Comparison of ENCODE assay signal across 1 cellular context in the genomic region with DNA sequence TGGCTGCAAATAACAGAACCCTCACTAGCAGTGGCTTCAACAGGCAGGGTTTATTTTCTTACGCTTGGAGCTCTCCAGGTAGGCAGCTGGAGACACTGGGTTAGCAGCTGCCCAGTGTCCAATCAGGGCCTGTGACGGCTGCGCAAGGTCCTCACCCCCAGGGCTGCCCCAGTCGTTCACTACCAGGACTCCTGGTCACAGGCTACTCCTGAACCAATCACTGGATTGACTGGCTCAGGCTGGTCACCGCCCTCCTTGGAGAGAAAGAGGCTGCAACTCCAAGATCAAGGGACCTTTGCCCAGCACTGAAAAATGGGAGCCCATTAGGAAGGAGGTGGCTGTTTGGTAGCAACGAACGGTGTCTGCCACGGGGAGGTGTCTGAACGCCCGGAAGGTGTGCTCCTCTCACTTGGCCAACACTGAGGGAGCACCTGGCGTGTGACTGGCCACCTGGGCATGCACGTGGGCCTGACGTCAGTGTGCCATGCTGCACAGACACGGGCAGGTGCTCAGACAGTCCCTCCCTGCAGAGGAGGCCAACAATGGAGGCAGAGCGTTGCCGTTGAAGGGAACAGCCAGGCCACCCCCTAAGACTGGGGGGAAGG.
TF ChIP-seq lines count a peak whose summit lies in the region.

No MANE protein-coding gene starts in this region.

TF ChIP-seq in HepG2, 621 proteins besides CTCF, POLR2A, EP300 and RAD21 (continued from another document and continues in another):
- TF ChIP-seq, protein P1, sequence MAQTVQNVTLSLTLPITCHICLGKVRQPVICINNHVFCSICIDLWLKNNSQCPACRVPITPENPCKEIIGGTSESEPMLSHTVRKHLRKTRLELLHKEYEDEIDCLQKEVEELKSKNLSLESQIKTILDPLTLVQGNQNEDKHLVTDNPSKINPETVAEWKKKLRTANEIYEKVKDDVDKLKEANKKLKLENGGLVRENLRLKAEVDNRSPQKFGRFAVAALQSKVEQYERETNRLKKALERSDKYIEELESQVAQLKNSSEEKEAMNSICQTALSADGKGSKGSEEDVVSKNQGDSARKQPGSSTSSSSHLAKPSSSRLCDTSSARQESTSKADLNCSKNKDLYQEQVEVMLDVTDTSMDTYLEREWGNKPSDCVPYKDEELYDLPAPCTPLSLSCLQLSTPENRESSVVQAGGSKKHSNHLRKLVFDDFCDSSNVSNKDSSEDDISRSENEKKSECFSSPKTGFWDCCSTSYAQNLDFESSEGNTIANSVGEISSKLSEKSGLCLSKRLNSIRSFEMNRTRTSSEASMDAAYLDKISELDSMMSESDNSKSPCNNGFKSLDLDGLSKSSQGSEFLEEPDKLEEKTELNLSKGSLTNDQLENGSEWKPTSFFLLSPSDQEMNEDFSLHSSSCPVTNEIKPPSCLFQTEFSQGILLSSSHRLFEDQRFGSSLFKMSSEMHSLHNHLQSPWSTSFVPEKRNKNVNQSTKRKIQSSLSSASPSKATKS (CRISPR knock-in tag; IDR thresholded peaks at IDR 0.05), result no peak
- TF ChIP-seq ZNF766 (CRISPR knock-in tag; IDR thresholded peaks at IDR 0.05; ENCODE audit: borderline replicate concordance) (no peak), FOXJ3 (CRISPR knock-in tag; IDR thresholded peaks at IDR 0.05; ENCODE audit: borderline replicate concordance) (no peak), AHR (CRISPR knock-in tag; IDR thresholded peaks at IDR 0.05) (no peak), MAFK (conservative IDR thresholded peaks at IDR 0.05 in 1 of 2, IDR thresholded peaks at IDR 0.05 in 1 of 2; ENCODE audit: low read length in 2 of 2) (no peak), ERF (CRISPR knock-in tag; IDR thresholded peaks at IDR 0.05) (no peak), ZFP37 (CRISPR knock-in tag; IDR thresholded peaks at IDR 0.05; ENCODE audit: borderline replicate concordance) (no peak), SAP130 (CRISPR knock-in tag; IDR thresholded peaks at IDR 0.05; ENCODE audit: low read depth) (peak; percentile 46; the same call in 1 of the 2 replicates), AGO2 (optimal IDR thresholded peaks at IDR 0.05; ENCODE audit: low read depth, low read length) (peak; percentile 34), ZNF382 (CRISPR knock-in tag; IDR thresholded peaks at IDR 0.05; ENCODE audit: borderline replicate concordance) (no peak), ZNF841 (CRISPR knock-in tag; IDR thresholded peaks at IDR 0.05; ENCODE audit: borderline replicate concordance) (no peak), SATB2 (CRISPR knock-in tag; IDR thresholded peaks at IDR 0.05) (no peak), KLF15 (CRISPR knock-in tag; IDR thresholded peaks at IDR 0.05; ENCODE audit: borderline replicate concordance) (no peak), PCBP1 (IDR thresholded peaks at IDR 0.05; ENCODE audit: borderline replicate concordance, low read depth, low read length) (no peak), ZNF44 (CRISPR knock-in tag; IDR thresholded peaks at IDR 0.05) (no peak), RNF2 (conservative IDR thresholded peaks at IDR 0.05; ENCODE audit: low read depth) (0 out of 2 replicates have a peak, but pooled peaks have one; percentile 36), REXO4 (CRISPR knock-in tag; IDR thresholded peaks at IDR 0.05; ENCODE audit: borderline replicate concordance) (0 out of 2 replicates have a peak, but pooled peaks have one; percentile 59), HDAC2 (CRISPR knock-in tag; IDR thresholded peaks at IDR 0.05) (peak; percentile 47; the same call in 1 of the 2 replicates), ZNF558 (CRISPR knock-in tag; IDR thresholded peaks at IDR 0.05; ENCODE audit: borderline replicate concordance) (no peak), CBFB (CRISPR knock-in tag; IDR thresholded peaks at IDR 0.05) (no peak), MAF1 (CRISPR knock-in tag; IDR thresholded peaks at IDR 0.05; ENCODE audit: borderline replicate concordance) (no peak), MXI1 (IDR thresholded peaks at IDR 0.05; ENCODE audit: borderline replicate concordance, low read depth, low read length) (peak; percentile 41; the same call in 1 of the 3 replicates), SETDB1 (CRISPR knock-in tag; IDR thresholded peaks at IDR 0.05; ENCODE audit: borderline replicate concordance) (no peak), ZFP36L2 (CRISPR knock-in tag; IDR thresholded peaks at IDR 0.05) (no peak), ZNF572 (CRISPR knock-in tag; IDR thresholded peaks at IDR 0.05) (peak; percentile 61; the same call in 1 of the 2 replicates), ZC3H4 (CRISPR knock-in tag; IDR thresholded peaks at IDR 0.05; ENCODE audit: borderline replicate concordance) (no peak), RBM22 (optimal IDR thresholded peaks at IDR 0.05; ENCODE audit: low read length) (no peak), TCF12 (IDR thresholded peaks at IDR 0.05) (no peak), TCF12 (CRISPR knock-in tag; IDR thresholded peaks at IDR 0.05) (no peak), NFE2L1 (CRISPR knock-in tag; IDR thresholded peaks at IDR 0.05; ENCODE audit: borderline replicate concordance) (no peak), SIN3A (IDR thresholded peaks at IDR 0.05; ENCODE audit: borderline replicate concordance, low read depth, low read length) (no peak)
- TF ChIP-seq, protein P2, sequence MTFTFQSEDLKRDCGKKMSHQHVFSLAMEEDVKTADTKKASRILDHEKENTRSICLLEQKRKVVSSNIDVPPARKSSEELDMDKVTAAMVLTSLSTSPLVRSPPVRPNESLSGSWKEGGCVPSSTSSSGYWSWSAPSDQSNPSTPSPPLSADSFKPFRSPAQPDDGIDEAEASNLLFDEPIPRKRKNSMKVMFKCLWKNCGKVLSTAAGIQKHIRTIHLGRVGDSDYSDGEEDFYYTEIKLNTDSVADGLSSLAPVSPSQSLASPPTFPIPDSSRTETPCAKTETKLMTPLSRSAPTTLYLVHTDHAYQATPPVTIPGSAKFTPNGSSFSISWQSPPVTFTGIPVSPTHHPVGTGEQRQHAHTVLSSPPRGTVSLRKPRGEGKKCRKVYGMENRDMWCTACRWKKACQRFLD (CRISPR knock-in tag; IDR thresholded peaks at IDR 0.05; ENCODE audit: borderline replicate concordance), result no peak
- TF ChIP-seq, protein P3, sequence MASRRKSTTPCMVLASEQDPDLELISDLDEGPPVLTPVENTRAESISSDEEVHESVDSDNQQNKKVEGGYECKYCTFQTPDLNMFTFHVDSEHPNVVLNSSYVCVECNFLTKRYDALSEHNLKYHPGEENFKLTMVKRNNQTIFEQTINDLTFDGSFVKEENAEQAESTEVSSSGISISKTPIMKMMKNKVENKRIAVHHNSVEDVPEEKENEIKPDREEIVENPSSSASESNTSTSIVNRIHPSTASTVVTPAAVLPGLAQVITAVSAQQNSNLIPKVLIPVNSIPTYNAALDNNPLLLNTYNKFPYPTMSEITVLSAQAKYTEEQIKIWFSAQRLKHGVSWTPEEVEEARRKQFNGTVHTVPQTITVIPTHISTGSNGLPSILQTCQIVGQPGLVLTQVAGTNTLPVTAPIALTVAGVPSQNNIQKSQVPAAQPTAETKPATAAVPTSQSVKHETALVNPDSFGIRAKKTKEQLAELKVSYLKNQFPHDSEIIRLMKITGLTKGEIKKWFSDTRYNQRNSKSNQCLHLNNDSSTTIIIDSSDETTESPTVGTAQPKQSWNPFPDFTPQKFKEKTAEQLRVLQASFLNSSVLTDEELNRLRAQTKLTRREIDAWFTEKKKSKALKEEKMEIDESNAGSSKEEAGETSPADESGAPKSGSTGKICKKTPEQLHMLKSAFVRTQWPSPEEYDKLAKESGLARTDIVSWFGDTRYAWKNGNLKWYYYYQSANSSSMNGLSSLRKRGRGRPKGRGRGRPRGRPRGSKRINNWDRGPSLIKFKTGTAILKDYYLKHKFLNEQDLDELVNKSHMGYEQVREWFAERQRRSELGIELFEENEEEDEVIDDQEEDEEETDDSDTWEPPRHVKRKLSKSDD (CRISPR knock-in tag; IDR thresholded peaks at IDR 0.05; ENCODE audit: low read depth), result peak; percentile 43; the same call in 1 of the 2 replicates
- TF ChIP-seq, protein P4, sequence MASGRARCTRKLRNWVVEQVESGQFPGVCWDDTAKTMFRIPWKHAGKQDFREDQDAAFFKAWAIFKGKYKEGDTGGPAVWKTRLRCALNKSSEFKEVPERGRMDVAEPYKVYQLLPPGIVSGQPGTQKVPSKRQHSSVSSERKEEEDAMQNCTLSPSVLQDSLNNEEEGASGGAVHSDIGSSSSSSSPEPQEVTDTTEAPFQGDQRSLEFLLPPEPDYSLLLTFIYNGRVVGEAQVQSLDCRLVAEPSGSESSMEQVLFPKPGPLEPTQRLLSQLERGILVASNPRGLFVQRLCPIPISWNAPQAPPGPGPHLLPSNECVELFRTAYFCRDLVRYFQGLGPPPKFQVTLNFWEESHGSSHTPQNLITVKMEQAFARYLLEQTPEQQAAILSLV (CRISPR knock-in tag; IDR thresholded peaks at IDR 0.05; ENCODE audit: borderline replicate concordance), result no peak
- TF ChIP-seq, protein P5, sequence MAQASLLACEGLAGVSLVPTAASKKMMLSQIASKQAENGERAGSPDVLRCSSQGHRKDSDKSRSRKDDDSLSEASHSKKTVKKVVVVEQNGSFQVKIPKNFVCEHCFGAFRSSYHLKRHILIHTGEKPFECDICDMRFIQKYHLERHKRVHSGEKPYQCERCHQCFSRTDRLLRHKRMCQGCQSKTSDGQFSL (CRISPR knock-in tag; IDR thresholded peaks at IDR 0.05), result no peak; the same call in 1 of the 2 replicates
- TF ChIP-seq, protein P6, sequence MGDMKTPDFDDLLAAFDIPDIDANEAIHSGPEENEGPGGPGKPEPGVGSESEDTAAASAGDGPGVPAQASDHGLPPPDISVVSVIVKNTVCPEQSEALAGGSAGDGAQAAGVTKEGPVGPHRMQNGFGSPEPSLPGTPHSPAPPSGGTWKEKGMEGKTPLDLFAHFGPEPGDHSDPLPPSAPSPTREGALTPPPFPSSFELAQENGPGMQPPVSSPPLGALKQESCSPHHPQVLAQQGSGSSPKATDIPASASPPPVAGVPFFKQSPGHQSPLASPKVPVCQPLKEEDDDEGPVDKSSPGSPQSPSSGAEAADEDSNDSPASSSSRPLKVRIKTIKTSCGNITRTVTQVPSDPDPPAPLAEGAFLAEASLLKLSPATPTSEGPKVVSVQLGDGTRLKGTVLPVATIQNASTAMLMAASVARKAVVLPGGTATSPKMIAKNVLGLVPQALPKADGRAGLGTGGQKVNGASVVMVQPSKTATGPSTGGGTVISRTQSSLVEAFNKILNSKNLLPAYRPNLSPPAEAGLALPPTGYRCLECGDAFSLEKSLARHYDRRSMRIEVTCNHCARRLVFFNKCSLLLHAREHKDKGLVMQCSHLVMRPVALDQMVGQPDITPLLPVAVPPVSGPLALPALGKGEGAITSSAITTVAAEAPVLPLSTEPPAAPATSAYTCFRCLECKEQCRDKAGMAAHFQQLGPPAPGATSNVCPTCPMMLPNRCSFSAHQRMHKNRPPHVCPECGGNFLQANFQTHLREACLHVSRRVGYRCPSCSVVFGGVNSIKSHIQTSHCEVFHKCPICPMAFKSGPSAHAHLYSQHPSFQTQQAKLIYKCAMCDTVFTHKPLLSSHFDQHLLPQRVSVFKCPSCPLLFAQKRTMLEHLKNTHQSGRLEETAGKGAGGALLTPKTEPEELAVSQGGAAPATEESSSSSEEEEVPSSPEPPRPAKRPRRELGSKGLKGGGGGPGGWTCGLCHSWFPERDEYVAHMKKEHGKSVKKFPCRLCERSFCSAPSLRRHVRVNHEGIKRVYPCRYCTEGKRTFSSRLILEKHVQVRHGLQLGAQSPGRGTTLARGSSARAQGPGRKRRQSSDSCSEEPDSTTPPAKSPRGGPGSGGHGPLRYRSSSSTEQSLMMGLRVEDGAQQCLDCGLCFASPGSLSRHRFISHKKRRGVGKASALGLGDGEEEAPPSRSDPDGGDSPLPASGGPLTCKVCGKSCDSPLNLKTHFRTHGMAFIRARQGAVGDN (CRISPR knock-in tag; IDR thresholded peaks at IDR 0.05), result peak; percentile 96
- TF ChIP-seq, protein P7, sequence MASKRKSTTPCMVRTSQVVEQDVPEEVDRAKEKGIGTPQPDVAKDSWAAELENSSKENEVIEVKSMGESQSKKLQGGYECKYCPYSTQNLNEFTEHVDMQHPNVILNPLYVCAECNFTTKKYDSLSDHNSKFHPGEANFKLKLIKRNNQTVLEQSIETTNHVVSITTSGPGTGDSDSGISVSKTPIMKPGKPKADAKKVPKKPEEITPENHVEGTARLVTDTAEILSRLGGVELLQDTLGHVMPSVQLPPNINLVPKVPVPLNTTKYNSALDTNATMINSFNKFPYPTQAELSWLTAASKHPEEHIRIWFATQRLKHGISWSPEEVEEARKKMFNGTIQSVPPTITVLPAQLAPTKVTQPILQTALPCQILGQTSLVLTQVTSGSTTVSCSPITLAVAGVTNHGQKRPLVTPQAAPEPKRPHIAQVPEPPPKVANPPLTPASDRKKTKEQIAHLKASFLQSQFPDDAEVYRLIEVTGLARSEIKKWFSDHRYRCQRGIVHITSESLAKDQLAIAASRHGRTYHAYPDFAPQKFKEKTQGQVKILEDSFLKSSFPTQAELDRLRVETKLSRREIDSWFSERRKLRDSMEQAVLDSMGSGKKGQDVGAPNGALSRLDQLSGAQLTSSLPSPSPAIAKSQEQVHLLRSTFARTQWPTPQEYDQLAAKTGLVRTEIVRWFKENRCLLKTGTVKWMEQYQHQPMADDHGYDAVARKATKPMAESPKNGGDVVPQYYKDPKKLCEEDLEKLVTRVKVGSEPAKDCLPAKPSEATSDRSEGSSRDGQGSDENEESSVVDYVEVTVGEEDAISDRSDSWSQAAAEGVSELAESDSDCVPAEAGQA (IDR thresholded peaks at IDR 0.05; ENCODE audit: low read depth), result no peak
- TF ChIP-seq, protein P7 (CRISPR knock-in tag; IDR thresholded peaks at IDR 0.05; ENCODE audit: borderline replicate concordance), result no peak
- TF ChIP-seq, protein P8, sequence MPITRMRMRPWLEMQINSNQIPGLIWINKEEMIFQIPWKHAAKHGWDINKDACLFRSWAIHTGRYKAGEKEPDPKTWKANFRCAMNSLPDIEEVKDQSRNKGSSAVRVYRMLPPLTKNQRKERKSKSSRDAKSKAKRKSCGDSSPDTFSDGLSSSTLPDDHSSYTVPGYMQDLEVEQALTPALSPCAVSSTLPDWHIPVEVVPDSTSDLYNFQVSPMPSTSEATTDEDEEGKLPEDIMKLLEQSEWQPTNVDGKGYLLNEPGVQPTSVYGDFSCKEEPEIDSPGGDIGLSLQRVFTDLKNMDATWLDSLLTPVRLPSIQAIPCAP (CRISPR knock-in tag; IDR thresholded peaks at IDR 0.05; ENCODE audit: low read depth), result no peak
